10 cellular contexts compared by ENCODE assay signal in the genomic region with DNA sequence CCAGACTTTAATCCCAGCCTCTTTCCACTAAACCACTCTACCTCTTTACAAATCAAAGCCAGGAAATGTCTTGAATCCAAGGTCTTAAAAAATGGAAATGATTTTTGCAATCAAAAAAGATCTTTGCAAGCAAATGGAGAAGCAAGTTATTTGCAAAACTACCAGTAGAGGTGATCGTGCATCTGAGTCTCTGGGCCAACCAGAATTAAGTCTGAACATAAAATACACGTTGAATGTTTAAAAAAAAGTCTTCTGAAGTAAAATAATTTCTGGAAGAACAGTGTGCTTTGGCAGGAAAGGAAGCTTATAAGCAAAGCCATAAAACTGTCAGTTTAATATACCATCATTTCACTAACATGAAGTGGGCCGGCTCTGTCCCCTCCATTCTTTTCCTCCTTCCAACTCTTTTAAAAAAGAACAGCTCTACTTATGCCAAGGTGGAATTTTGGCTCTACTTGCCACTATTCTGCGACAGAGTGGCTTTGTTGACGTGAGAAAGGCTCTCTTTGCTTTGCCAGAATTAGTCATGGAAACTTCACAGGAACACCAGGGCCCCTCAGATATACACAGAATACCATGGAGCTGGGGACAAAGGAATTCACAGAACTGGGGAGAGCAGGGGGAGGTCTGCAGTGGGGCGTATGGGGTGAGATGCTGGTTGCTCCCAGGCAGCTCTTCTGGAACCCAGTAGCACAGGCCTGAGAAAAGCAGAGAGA. TPM values are rescaled to one million over a fixed set of nuclear protein-coding genes. Genes with fewer than 3 reads are reported as not detected.
DNase-seq lines count a peak whose midpoint lies in the region; ATAC-seq and TF ChIP-seq lines count a peak whose summit lies in the region.
"Had no signal": no experiment of that assay in that cellular context is flagged by ENCODE, and none has a peak within 500 bp of the region (broad histone marks: within the 10 kb centered on the region; RNA-seq: fewer than 3 reads in every experiment).

No MANE protein-coding gene starts in this region.

- intact Hi-C loops in dorsolateral prefrontal cortex (cut with DNase I) (loop anchor here (1.0 to 10.0 kb wide), 2 partner anchors 138 to 374 kb away; no protein-coding TSS in a partner anchor), thyroid gland (cut with DNase I) (loop anchor here (5.0 kb wide), 1 partner anchor 86 kb away; no protein-coding TSS in a partner anchor)

- H3K79me2 ChIP-seq in Loucy (ENCODE audit: insufficient read depth, low read length), result no peaks in the 10 kb centered on the region

- TF ChIP-seq CTCF in Loucy (conservative IDR thresholded peaks at IDR 0.05; ENCODE audit: low read length) (0 out of 2 replicates have a peak, but pooled peaks have one; percentile 19), dorsolateral prefrontal cortex (IDR thresholded peaks at IDR 0.05 in 54 of 56, conservative IDR thresholded peaks at IDR 0.05 in 2 of 56; ENCODE audit: low read depth in 1 of 56, partially characterized antibody in 56 of 56) (peak in 16 of 56 donors; percentile 7 to 40 (median 17)), lung (IDR thresholded peaks at IDR 0.05; ENCODE audit: control extremely low read depth, extremely low read depth) (no peak), thyroid gland (IDR thresholded peaks at IDR 0.05) (peak in 2 of 6 experiments; percentile 9 to 11)

- WGBS in lung, 2 donors, result 43 to 53% methylated on average over 6 of the region's 6 CpGs
- 30 to 48% methylated on average over 6 of the region's 6 CpGs for WGBS in thyroid gland, 2 donors

- H3K27ac ChIP-seq in dorsolateral prefrontal cortex (peak overlapping the region in 58 of 59 donors; percentile 38 to 94 (median 84)), lung (ENCODE audit: low read depth in 1 of 2, low read length in 1 of 2) (peak overlapping the region; percentile 59 to 90), thyroid gland (peak overlapping the region; percentile 29 to 77 (median 44))

- peak overlapping the region; percentile 2; the same call in 1 of the 2 replicates for H2AFZ ChIP-seq in Loucy (ENCODE audit: low read length)

- no peaks in the 10 kb centered on the region for H3K9me2 ChIP-seq in Loucy (replicated peaks; ENCODE audit: low read depth, low read length)

- DNase-seq in dorsolateral prefrontal cortex, result peak in 3 of 10 donors; percentile 42 to 65 (median 52)
- DNase-seq in lung (ENCODE audit: low spot score), result no peak
- DNase-seq in thyroid gland, result peak in 1 of 2 donors; percentile 30
- DNase-seq in NCI-H1105 (lab: John Stamatoyannopoulos, UW), result no peak
- no peak for DNase-seq in erythroblast (lab: John Stamatoyannopoulos, UW)
- DNase-seq in activated effector memory CD4-positive, alpha-beta T cell treated with Interleukin-2 at 50 U/mL for 16 hours, result no peak
- DNase-seq: stimulated activated naive CD8-positive, alpha-beta T cell treated with anti-CD3 and anti-CD28 coated beads, Interleukin-15, amount 100 ng/mL, for 72 hours had no signal

- H3K4me3 ChIP-seq in Loucy (ENCODE audit: low read length, poor library complexity, severe bottlenecking) (no peak overlapping the region), dorsolateral prefrontal cortex (no peak overlapping the region), lung (no peak overlapping the region), thyroid gland (replicated peaks in 1 of 3) (no peak overlapping the region)

- H3K9ac ChIP-seq in Loucy (ENCODE audit: low read depth, low read length, poor library complexity, severe bottlenecking), result no peak overlapping the region

- ATAC-seq in lung (ENCODE audit: insufficient read depth, low FRiP score), result no peak
- ATAC-seq in activated CD4-positive, CD25-positive, alpha-beta regulatory T cell treated with anti-CD3 and anti-CD28 coated beads, Interleukin-2, amount 50 U/mL, for 24 hours, result no peak
- ATAC-seq: activated T-helper 17 cell treated with anti-CD3 and anti-CD28 coated beads, Interleukin-2, amount 50 U/mL, for 72 hours; stimulated activated naive CD8-positive, alpha-beta T cell treated with anti-CD3 and anti-CD28 coated beads, Interleukin-15, amount 100 ng/mL, for 72 hours had no signal

- TF ChIP-seq POLR2A in thyroid gland (IDR thresholded peaks at IDR 0.05), result peak in 1 of 2 donors; percentile 31
- no peak for TF ChIP-seq POLR2A in erythroblast (IDR thresholded peaks at IDR 0.05; ENCODE audit: low read length)

- H4K20me1 ChIP-seq in Loucy (ENCODE audit: insufficient read depth, low read length, poor library complexity, severe bottlenecking), result no peaks in the 10 kb centered on the region

- H3K36me3 ChIP-seq in Loucy (ENCODE audit: insufficient read depth, low read length) (no peaks in the 10 kb centered on the region), lung (ENCODE audit: control insufficient read depth in 2 of 2, insufficient read depth in 2 of 2, low read length in 2 of 2) (peaks cover 0 to 2% of the 10 kb centered on the region in 2 donors), thyroid gland (no peaks in the 10 kb centered on the region)

- H3F3A ChIP-seq in Loucy (ENCODE audit: low read depth), result no peaks in the 10 kb centered on the region

- no peaks in the 10 kb centered on the region for H3K9me3 ChIP-seq in Loucy (ENCODE audit: insufficient read depth, low read depth, low read length)
- no peaks in the 10 kb centered on the region for H3K9me3 ChIP-seq in lung (ENCODE audit: control insufficient read depth in 2 of 2, insufficient read depth in 1 of 2, low read length in 1 of 2)
- no peaks in the 10 kb centered on the region for H3K9me3 ChIP-seq in thyroid gland

- no peak overlapping the region for H3K4me2 ChIP-seq in Loucy (ENCODE audit: low read depth, low read length, poor library complexity, severe bottlenecking)

- no peaks in the 10 kb centered on the region for H3K27me3 ChIP-seq in Loucy (ENCODE audit: insufficient read depth, low read length, poor library complexity, severe bottlenecking)
- H3K27me3 ChIP-seq in dorsolateral prefrontal cortex, result no peaks in the 10 kb centered on the region
- H3K27me3 ChIP-seq in lung (ENCODE audit: control insufficient read depth, insufficient read depth), result no peaks in the 10 kb centered on the region
- no peaks in the 10 kb centered on the region for H3K27me3 ChIP-seq in thyroid gland

- H3K4me1 ChIP-seq in Loucy (ENCODE audit: insufficient read depth, low read length, poor library complexity, severe bottlenecking), result peaks cover 12% of the 10 kb centered on the region
- H3K4me1 ChIP-seq in lung (ENCODE audit: control insufficient read depth in 2 of 2, insufficient read depth in 2 of 2, low read length in 2 of 2), result peaks cover 10 to 41% of the 10 kb centered on the region in 2 donors
- peaks cover 21 to 45% of the 10 kb centered on the region in 2 donors for H3K4me1 ChIP-seq in thyroid gland

RNA-seq across cellular contexts. Expression of a gene that starts 29.8 kb away (rescaled TPM):
- total RNA-seq in dorsolateral prefrontal cortex, result 100 to 1,000 TPM in 4 of 120 experiments, 10 to 100 TPM in 116; 27.6 to 130 (median 46.8) TPM
- total RNA-seq in lung, result 100 to 1,000 TPM; 304 to 544 TPM
- 10 to 100 TPM; 24.9 to 79.0 TPM for polyA plus RNA-seq in lung
- 100 to 1,000 TPM; 135 to 268 (median 228) TPM for total RNA-seq in thyroid gland
